Comparison of ENCODE assay signal across 9 cellular contexts in the genomic region with DNA sequence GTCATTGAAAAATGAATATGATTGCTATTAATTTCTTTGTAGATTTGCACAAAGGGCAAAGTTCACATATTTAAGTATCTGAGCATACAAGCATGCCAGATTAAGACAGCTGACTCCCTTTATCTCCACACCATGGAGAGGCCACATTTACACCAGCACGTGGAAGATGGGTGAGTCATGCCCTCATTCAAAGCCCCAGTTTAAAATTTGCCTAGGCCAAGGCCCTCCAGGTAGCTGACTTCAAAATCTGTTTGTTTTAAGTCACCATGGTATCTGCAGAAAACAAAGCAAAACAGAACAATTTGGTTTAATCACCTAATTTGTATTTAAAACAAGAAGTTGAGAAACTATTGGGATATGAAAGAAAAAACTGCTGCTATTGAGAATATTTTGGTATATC.
DNase-seq lines count a peak whose midpoint lies in the region; ATAC-seq, FAIRE-seq and TF ChIP-seq lines count a peak whose summit lies in the region.
"Had no signal": no experiment of that assay in that cellular context is flagged by ENCODE, and none has a peak within 500 bp of the region (broad histone marks: within the 10 kb centered on the region; RNA-seq: fewer than 3 reads in every experiment).

No MANE protein-coding gene starts in this region.

- H3K79me2 ChIP-seq in K562 (ENCODE audit: control insufficient read depth, insufficient read depth, low read length), result no peaks in the 10 kb centered on the region

- H3K9me3 ChIP-seq in HUES64 (ENCODE audit: insufficient read depth, low read depth, low read length) (no peaks in the 10 kb centered on the region), K562 (replicated peaks; ENCODE audit: control insufficient read depth, insufficient read depth, low read depth, low read length) (no peaks in the 10 kb centered on the region)

- in situ Hi-C loops in K562 (cut with MboI), result no loop called here

- no peaks in the 10 kb centered on the region for H3K36me3 ChIP-seq in HUES64 (ENCODE audit: insufficient read depth, low read length)
- peaks cover 4% of the 10 kb centered on the region; the same call in 1 of the 3 replicates for H3K36me3 ChIP-seq in K562 (ENCODE audit: control insufficient read depth, insufficient read depth, low read length)

- peak; percentile 80 for FAIRE-seq in K562 (lab: Jason Lieb, UNC)

- TF ChIP-seq EP300 in K562 (IDR thresholded peaks at IDR 0.05; ENCODE audit: low read length), result peak; percentile 42; the same call in 1 of the 2 replicates

- H3K9ac ChIP-seq in HUES64 (ENCODE audit: low read depth, low read length), result peak overlapping the region; percentile 41; the same call in 1 of the 2 replicates
- no peak overlapping the region for H3K9ac ChIP-seq in K562 (ENCODE audit: insufficient read depth in 1 of 2, low read depth in 2 of 2, low read length in 2 of 2)

- no peak for DNase-seq in activated CD4-positive, CD25-positive, alpha-beta regulatory T cell treated with anti-CD3 and anti-CD28 coated beads, Interleukin-2, amount 50 U/mL, for 72 hours
- DNase-seq in K562 (ENCODE audit: extremely low read depth in 1 of 4, low spot score in 3 of 4) (peak in 3 of 4 experiments; percentile 8 to 54 (median 46)), myocyte (ENCODE audit: low read depth) (peak; percentile 80), pons (ENCODE audit: low spot score) (no peak)

- intact Hi-C loops in K562 (cut with micrococcal nuclease), result no loop called here

- no peak for TF ChIP-seq POLR2A in K562 (conservative IDR thresholded peaks at IDR 0.05)

- H2AFZ ChIP-seq in K562 (ENCODE audit: low read depth, low read length), result no peak overlapping the region

- H3K4me3 ChIP-seq in HUES64 (ENCODE audit: low read length) (no peak overlapping the region), K562 (no peak overlapping the region)

- TF ChIP-seq RAD21 in K562 (CRISPR knock-in tag; conservative IDR thresholded peaks at IDR 0.05 in 1 of 2, IDR thresholded peaks at IDR 0.05 in 1 of 2), result no peak

- no peaks in the 10 kb centered on the region for H3K27me3 ChIP-seq in HUES64 (ENCODE audit: insufficient read depth, low read length)
- no peaks in the 10 kb centered on the region for H3K27me3 ChIP-seq in K562 (ENCODE audit: control insufficient read depth in 2 of 2, insufficient read depth in 2 of 2, low read length in 2 of 2)

- ATAC-seq in activated CD4-positive, CD25-positive, alpha-beta regulatory T cell treated with anti-CD3 and anti-CD28 coated beads, Interleukin-2, amount 50 U/mL, for 24 hours, result peak; percentile 53 to 62
- ATAC-seq in K562, result peak; percentile 79
- ATAC-seq in HG02798 (IDR thresholded peaks at IDR 0.05; ENCODE audit: poor library complexity, unreplicated experiment), result no peak
- no peak for ATAC-seq in GM19463 (IDR thresholded peaks at IDR 0.05; ENCODE audit: unreplicated experiment)

- no TSS peak for BruUV-seq in K562 (replicated peaks; lab: Mats Ljungman, UMichigan)

- CTCF ChIA-PET in K562 (lab: Yijun Ruan, JAX; ENCODE audit: low intra/inter-chr PET ratio), result no interaction called here

- H3K4me2 ChIP-seq in K562 (ENCODE audit: insufficient read depth, low read length), result no peak overlapping the region

- no peak for TF ChIP-seq CTCF in K562 (IDR thresholded peaks at IDR 0.05 in 2 of 3, conservative IDR thresholded peaks at IDR 0.05 in 1 of 3; ENCODE audit: insufficient read depth in 2 of 3, low read depth in 1 of 3, low read length in 3 of 3)

- H3K27ac ChIP-seq in HUES64 (ENCODE audit: low read depth, low read length) (peak overlapping the region; percentile 61), K562 (ENCODE audit: extremely low read depth, low read depth, low read length) (no peak overlapping the region)
- H3K27ac ChIP-seq: HL-60 had no signal

- 3% methylated on average over 1 of the region's 1 CpG for WGBS in HUES64
- 0% methylated on average over 1 of the region's 1 CpG for WGBS in K562 (ENCODE audit: insufficient coverage, low coverage, missing lambda C conversion rate)

- peaks cover 75% of the 10 kb centered on the region for H3K4me1 ChIP-seq in HUES64 (ENCODE audit: insufficient read depth, low read length)
- peaks cover 0 to 4% of the 10 kb centered on the region in 2 experiments; a peak in 2 of 5 replicates for H3K4me1 ChIP-seq in K562 (replicated peaks in 1 of 2; ENCODE audit: control insufficient read depth in 2 of 2, insufficient read depth in 2 of 2, low read length in 2 of 2)

- H4K20me1 ChIP-seq in K562 (replicated peaks; ENCODE audit: control insufficient read depth, insufficient read depth, low read length), result no peaks in the 10 kb centered on the region

- POLR2A ChIA-PET in K562 (lab: Yijun Ruan, JAX), result no interaction called here

- H3K9me1 ChIP-seq in K562 (ENCODE audit: control insufficient read depth, insufficient read depth, low read length), result no peaks in the 10 kb centered on the region

TF ChIP-seq in K562, 482 proteins besides CTCF, POLR2A, EP300 and RAD21 (continues in another document):
- TF ChIP-seq ZFX (CRISPR knock-in tag; IDR thresholded peaks at IDR 0.05) (peak; percentile 66), PYGO2 (tag; IDR thresholded peaks at IDR 0.05) (no peak), SREBF1 (IDR thresholded peaks at IDR 0.05; ENCODE audit: borderline replicate concordance, low read depth, low read length) (no peak), NR2C2 (CRISPR knock-in tag; IDR thresholded peaks at IDR 0.05) (peak; percentile 22; the same call in 1 of the 2 replicates), NR2C2 (tag; IDR thresholded peaks at IDR 0.05) (peak; percentile 74), FOXA3 (CRISPR knock-in tag; conservative IDR thresholded peaks at IDR 0.05 in 1 of 2, IDR thresholded peaks at IDR 0.05 in 1 of 2) (peak in 1 of 2 experiments; percentile 63; a peak in 1 of 4 replicates), ZFP36 (IDR thresholded peaks at IDR 0.05; ENCODE audit: low read depth, low read length, partially characterized antibody) (no peak), TAF9B (IDR thresholded peaks at IDR 0.05; ENCODE audit: partially characterized antibody) (peak; percentile 34), U2AF2 (optimal IDR thresholded peaks at IDR 0.05; ENCODE audit: low read depth, low read length) (no peak), NR2C1 (IDR thresholded peaks at IDR 0.05) (peak; percentile 77), NR2C1 (tag; IDR thresholded peaks at IDR 0.05) (peak; percentile 85), KDM1A (IDR thresholded peaks at IDR 0.05) (peak; percentile 81 to 82; a peak in 3 of 4 replicates), GATAD2B (IDR thresholded peaks at IDR 0.05; ENCODE audit: borderline replicate concordance) (no peak), NFIC (IDR thresholded peaks at IDR 0.05) (peak; percentile 33; the same call in 1 of the 2 replicates), LEF1 (IDR thresholded peaks at IDR 0.05) (no peak), MTA2 (IDR thresholded peaks at IDR 0.05; ENCODE audit: low read depth) (peak; percentile 58), TCF3 (CRISPR knock-in tag; IDR thresholded peaks at IDR 0.05) (peak; percentile 79), ZNF431 (CRISPR knock-in tag; IDR thresholded peaks at IDR 0.05) (no peak), STAT5A (IDR thresholded peaks at IDR 0.05; ENCODE audit: borderline replicate concordance, low read length) (peak; percentile 50; the same call in 1 of the 2 replicates), POLR2AphosphoS5 (IDR thresholded peaks at IDR 0.05; ENCODE audit: control insufficient read depth, insufficient read depth, low read depth, low read length) (0 out of 2 replicates have a peak, but pooled peaks have one; percentile 29), RFX1 (IDR thresholded peaks at IDR 0.05) (peak; percentile 26; the same call in 1 of the 2 replicates), KDM4B (IDR thresholded peaks at IDR 0.05; ENCODE audit: borderline replicate concordance in 2 of 2, low read depth in 1 of 2) (no peak), FOSL1 (tag; conservative IDR thresholded peaks at IDR 0.05) (peak; percentile 90), NBN (IDR thresholded peaks at IDR 0.05; ENCODE audit: low read depth) (no peak)
- TF ChIP-seq, protein P1, sequence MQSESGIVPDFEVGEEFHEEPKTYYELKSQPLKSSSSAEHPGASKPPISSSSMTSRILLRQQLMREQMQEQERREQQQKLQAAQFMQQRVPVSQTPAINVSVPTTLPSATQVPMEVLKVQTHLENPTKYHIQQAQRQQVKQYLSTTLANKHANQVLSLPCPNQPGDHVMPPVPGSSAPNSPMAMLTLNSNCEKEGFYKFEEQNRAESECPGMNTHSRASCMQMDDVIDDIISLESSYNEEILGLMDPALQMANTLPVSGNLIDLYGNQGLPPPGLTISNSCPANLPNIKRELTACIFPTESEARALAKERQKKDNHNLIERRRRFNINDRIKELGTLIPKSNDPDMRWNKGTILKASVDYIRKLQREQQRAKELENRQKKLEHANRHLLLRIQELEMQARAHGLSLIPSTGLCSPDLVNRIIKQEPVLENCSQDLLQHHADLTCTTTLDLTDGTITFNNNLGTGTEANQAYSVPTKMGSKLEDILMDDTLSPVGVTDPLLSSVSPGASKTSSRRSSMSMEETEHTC (IDR thresholded peaks at IDR 0.05), result peak; percentile 49; the same call in 1 of the 2 replicates
- TF ChIP-seq, protein P2, sequence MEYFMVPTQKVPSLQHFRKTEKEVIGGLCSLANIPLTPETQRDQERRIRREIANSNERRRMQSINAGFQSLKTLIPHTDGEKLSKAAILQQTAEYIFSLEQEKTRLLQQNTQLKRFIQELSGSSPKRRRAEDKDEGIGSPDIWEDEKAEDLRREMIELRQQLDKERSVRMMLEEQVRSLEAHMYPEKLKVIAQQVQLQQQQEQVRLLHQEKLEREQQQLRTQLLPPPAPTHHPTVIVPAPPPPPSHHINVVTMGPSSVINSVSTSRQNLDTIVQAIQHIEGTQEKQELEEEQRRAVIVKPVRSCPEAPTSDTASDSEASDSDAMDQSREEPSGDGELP (CRISPR knock-in tag; IDR thresholded peaks at IDR 0.05; ENCODE audit: borderline replicate concordance), result peak; percentile 66; the same call in 1 of the 2 replicates
- TF ChIP-seq, protein P3, sequence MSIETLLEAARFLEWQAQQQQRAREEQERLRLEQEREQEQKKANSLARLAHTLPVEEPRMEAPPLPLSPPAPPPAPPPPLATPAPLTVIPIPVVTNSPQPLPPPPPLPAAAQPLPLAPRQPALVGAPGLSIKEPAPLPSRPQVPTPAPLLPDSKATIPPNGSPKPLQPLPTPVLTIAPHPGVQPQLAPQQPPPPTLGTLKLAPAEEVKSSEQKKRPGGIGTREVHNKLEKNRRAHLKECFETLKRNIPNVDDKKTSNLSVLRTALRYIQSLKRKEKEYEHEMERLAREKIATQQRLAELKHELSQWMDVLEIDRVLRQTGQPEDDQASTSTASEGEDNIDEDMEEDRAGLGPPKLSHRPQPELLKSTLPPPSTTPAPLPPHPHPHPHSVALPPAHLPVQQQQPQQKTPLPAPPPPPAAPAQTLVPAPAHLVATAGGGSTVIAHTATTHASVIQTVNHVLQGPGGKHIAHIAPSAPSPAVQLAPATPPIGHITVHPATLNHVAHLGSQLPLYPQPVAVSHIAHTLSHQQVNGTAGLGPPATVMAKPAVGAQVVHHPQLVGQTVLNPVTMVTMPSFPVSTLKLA (conservative IDR thresholded peaks at IDR 0.05), result peak; percentile 69 to 79

Comparison
In these comparisons a context has a peak if more than half of its experiments do, and no peak if none do; other contexts are left out.
1. ATAC-seq: peak in activated CD4-positive, CD25-positive, alpha-beta regulatory T cell treated with anti-CD3 and anti-CD28 coated beads, Interleukin-2, amount 50 U/mL, for 24 hours (2 of 2) and K562 (single experiment); none in HG02798 (single experiment) and GM19463 (single experiment).
2. DNase-seq: peak in K562 (3 of 4) and myocyte (single experiment); none in activated CD4-positive, CD25-positive, alpha-beta regulatory T cell treated with anti-CD3 and anti-CD28 coated beads, Interleukin-2, amount 50 U/mL, for 72 hours (single experiment) and pons (single experiment).